2 cellular contexts compared by ENCODE assay signal in the genomic region with DNA sequence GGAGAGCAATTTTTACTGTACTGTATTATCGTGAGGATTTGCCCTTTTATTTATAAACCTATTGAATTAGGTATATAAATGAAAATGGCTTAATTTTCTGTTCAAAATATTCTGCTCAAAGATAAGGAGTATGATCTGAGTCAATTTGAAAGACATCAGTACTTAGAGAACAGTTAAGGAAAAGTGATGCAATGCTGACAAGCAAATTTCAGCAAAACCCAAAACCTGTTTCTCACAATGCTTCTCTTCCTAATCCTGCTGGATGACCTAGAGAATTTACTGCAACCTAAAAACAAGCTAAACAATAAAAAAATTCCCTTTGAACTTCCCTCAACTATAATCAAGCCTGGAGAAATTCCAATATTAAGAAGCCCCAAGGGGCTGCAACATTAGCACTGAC.
A peak's percentile ranks its signal among the peaks of the same experiment; 100 is the strongest.
TF ChIP-seq lines count a peak whose summit lies in the region.

No MANE protein-coding gene starts in this region.

TF ChIP-seq in IMR-90, 13 proteins besides CTCF, POLR2A, EP300 and RAD21:
- TF ChIP-seq SMC3 (IDR thresholded peaks at IDR 0.05; ENCODE audit: low read depth, low read length) (no peak), MAZ (IDR thresholded peaks at IDR 0.05; ENCODE audit: borderline replicate concordance, low read depth, low read length) (no peak), MAFK (IDR thresholded peaks at IDR 0.05; ENCODE audit: low read depth, low read length) (no peak), FOS (IDR thresholded peaks at IDR 0.05; ENCODE audit: low read depth, low read length) (no peak), CEBPB (IDR thresholded peaks at IDR 0.05; ENCODE audit: low read depth, low read length) (peak; percentile 76), MXI1 (IDR thresholded peaks at IDR 0.05; ENCODE audit: borderline replicate concordance, low read depth, low read length) (no peak), CHD1 (IDR thresholded peaks at IDR 0.05; ENCODE audit: low read depth, low read length) (no peak), RFX5 (IDR thresholded peaks at IDR 0.05; ENCODE audit: low read depth, low read length) (no peak)
- TF ChIP-seq, protein P1, sequence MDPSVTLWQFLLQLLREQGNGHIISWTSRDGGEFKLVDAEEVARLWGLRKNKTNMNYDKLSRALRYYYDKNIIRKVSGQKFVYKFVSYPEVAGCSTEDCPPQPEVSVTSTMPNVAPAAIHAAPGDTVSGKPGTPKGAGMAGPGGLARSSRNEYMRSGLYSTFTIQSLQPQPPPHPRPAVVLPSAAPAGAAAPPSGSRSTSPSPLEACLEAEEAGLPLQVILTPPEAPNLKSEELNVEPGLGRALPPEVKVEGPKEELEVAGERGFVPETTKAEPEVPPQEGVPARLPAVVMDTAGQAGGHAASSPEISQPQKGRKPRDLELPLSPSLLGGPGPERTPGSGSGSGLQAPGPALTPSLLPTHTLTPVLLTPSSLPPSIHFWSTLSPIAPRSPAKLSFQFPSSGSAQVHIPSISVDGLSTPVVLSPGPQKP (IDR thresholded peaks at IDR 0.05; ENCODE audit: borderline replicate concordance, low read depth, low read length) = no peak

TF ChIP-seq in H1, 55 proteins besides CTCF, POLR2A, EP300 and RAD21:
- no peak for TF ChIP-seq TCF12 (IDR thresholded peaks at IDR 0.05; ENCODE audit: low read depth, low read length)
- TF ChIP-seq CEBPB (IDR thresholded peaks at IDR 0.05; ENCODE audit: low read depth, low read length) = peak; percentile 71; the same call in 1 of the 2 replicates
